ENCODE assay signal across 24 cellular contexts in genomic region chr22:44678980-44679647, GRCh38.
"Had no signal": no experiment of that assay in that cellular context is flagged by ENCODE, and none has a peak within 500 bp of the region (broad histone marks: within the 10 kb centered on the region; RNA-seq: fewer than 3 reads in every experiment).

No MANE protein-coding gene starts in this region.

- H3K27ac Mint-ChIP-seq: activated B cell treated with CpG ODN at 0.5 μM for 24 hours; activated naive CD4-positive, alpha-beta T cell treated with anti-CD3 and anti-CD28 coated beads, Interleukin-2, amount 50 U/mL, for 24 hours; activated T-helper 17 cell treated with anti-CD3 and anti-CD28 coated beads, Interleukin-2, amount 50 U/mL, for 72 hours; mesothelial cell of epicardium; stimulated activated naive CD8-positive, alpha-beta T cell treated with anti-CD3 and anti-CD28 coated beads, Interleukin-15, Interleukin-2, amounts not matched to agents 100 ng/mL and 50 ng/mL, for 24 hours had no signal

- DNase-seq: activated B cell treated with CpG ODN at 0.5 μM for 24 hours; activated CD4-positive, alpha-beta T cell treated with anti-CD3 and anti-CD28 coated beads, Interleukin-2, amount 50 U/mL, for 4 hours; activated gamma-delta T cell treated with Interleukin-2 at 50 U/mL for 16 hours; activated T-cell treated with anti-CD3 and anti-CD28 coated beads, Interleukin-2, amount 50 U/mL, for 4 hours; anterior cingulate cortex; dermis blood vessel endothelial cell; effector CD4-positive, alpha-beta T cell; esophagus squamous epithelium; foreskin melanocyte; islet precursor cell; left cardiac atrium; mammary epithelial cell; naive B cell; occipital lobe; spleen; T-helper 2 cell; trophoblast cell had no signal

- H3K27ac ChIP-seq: esophagus squamous epithelium, right atrium auricular region, spleen, thoracic aorta had no signal

- H3K9me3 Mint-ChIP-seq: activated B cell treated with CpG ODN at 0.5 μM for 24 hours; activated naive CD4-positive, alpha-beta T cell treated with anti-CD3 and anti-CD28 coated beads, Interleukin-2, amount 50 U/mL, for 24 hours; activated T-cell treated with anti-CD3 and anti-CD28 coated beads, Interleukin-2, amount 50 U/mL, for 4 hours; activated T-helper 17 cell treated with anti-CD3 and anti-CD28 coated beads, Interleukin-2, amount 50 U/mL, for 72 hours; mesothelial cell of epicardium; naive B cell; neural crest cell; stimulated activated naive CD8-positive, alpha-beta T cell treated with anti-CD3 and anti-CD28 coated beads, Interleukin-15, Interleukin-2, amounts not matched to agents 100 ng/mL and 50 ng/mL, for 24 hours had no signal

- H3K4me3 Mint-ChIP-seq: activated B cell treated with CpG ODN at 0.5 μM for 24 hours; activated naive CD4-positive, alpha-beta T cell treated with anti-CD3 and anti-CD28 coated beads, Interleukin-2, amount 50 U/mL, for 24 hours; activated T-cell treated with anti-CD3 and anti-CD28 coated beads, Interleukin-2, amount 50 U/mL, for 4 hours; activated T-helper 17 cell treated with anti-CD3 and anti-CD28 coated beads, Interleukin-2, amount 50 U/mL, for 72 hours; mesothelial cell of epicardium; neural crest cell; stimulated activated naive CD8-positive, alpha-beta T cell treated with anti-CD3 and anti-CD28 coated beads, Interleukin-15, Interleukin-2, amounts not matched to agents 100 ng/mL and 50 ng/mL, for 24 hours had no signal

- H3K4me3 ChIP-seq: esophagus squamous epithelium, right atrium auricular region, spleen, thoracic aorta had no signal

- H3K36me3 ChIP-seq: esophagus squamous epithelium, right atrium auricular region, spleen, thoracic aorta had no signal

- H3K9me3 ChIP-seq: esophagus squamous epithelium, right atrium auricular region, spleen, thoracic aorta had no signal

- H3K36me3 Mint-ChIP-seq: activated naive CD4-positive, alpha-beta T cell treated with anti-CD3 and anti-CD28 coated beads, Interleukin-2, amount 50 U/mL, for 24 hours; mesothelial cell of epicardium; naive B cell had no signal

- ATAC-seq: activated T-cell treated with anti-CD3 and anti-CD28 coated beads, Interleukin-2, amount 50 U/mL, for 4 hours; activated T-helper 17 cell treated with anti-CD3 and anti-CD28 coated beads, Interleukin-2, amount 50 U/mL, for 72 hours; left cardiac atrium had no signal

- H3K27me3 ChIP-seq: esophagus squamous epithelium, right atrium auricular region had no signal
